20 cellular contexts compared by ENCODE assay signal in the genomic region with DNA sequence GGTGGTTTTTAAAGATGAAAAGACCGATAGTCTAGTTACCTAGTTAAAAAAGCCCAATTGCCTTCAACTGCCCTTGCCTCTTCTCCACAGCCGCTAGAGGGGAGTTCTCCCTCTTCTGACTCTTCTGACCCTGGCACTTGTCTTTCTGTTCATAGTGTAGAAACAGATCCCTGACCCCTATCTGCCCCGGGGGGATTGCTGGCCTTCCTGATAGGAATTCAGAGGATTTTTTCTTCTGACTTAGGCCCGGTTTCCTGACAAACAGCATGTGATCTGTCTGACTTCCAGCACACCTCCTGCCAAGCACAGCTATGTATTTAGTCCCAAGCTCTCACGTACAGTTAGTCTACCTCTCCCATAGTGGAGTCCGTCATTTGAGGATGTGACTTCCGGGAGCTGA. TPM values are rescaled to one million over a fixed set of nuclear protein-coding genes. Genes with fewer than 3 reads are reported as not detected.
DNase-seq lines count a peak whose midpoint lies in the region; ATAC-seq, FAIRE-seq and TF ChIP-seq lines count a peak whose summit lies in the region.
"Had no signal": no experiment of that assay in that cellular context is flagged by ENCODE, and none has a peak within 500 bp of the region (broad histone marks: within the 10 kb centered on the region; RNA-seq: fewer than 3 reads in every experiment).

No MANE protein-coding gene starts in this region.

- no peak overlapping the region for H3K4me3 Mint-ChIP-seq in stimulated activated effector memory CD8-positive, alpha-beta T cell treated with anti-CD3 and anti-CD28 coated beads, Interleukin-12 subunit alpha, Interleukin-12 subunit beta, amount 100 ng/mL, for 72 hours
- no peak overlapping the region for H3K4me3 Mint-ChIP-seq in glutamatergic neuron (ENCODE audit: unreplicated experiment)
- H3K4me3 Mint-ChIP-seq: activated CD4-positive, alpha-beta T cell treated with anti-CD3 and anti-CD28 coated beads, Interleukin-2, amount 10 ng/mL, durations not matched to agents 24 days and 14 days; activated naive CD8-positive, alpha-beta T cell treated with anti-CD3 and anti-CD28 coated beads for 36 hours; central memory CD8-positive, alpha-beta T cell had no signal

- intact Hi-C loops in IMR-90 (cut with micrococcal nuclease) = no loop called here
- intact Hi-C loops in K562 (cut with micrococcal nuclease) = no loop called here

- POLR2A ChIA-PET in IMR-90 (lab: Charles Lee; ENCODE audit: unreplicated experiment) = interaction anchor here (0.5 to 0.6 kb wide), 2 partner anchors 8 to 47 kb away, joined by 3 to 4 read pairs; no protein-coding TSS in a partner anchor
- POLR2A ChIA-PET in K562 (lab: Yijun Ruan, JAX) = interaction anchor here (0.6 to 1.8 kb wide), 3 partner anchors 11 to 255 kb away, joined by 3 to 7 read pairs (median 6); no protein-coding TSS in a partner anchor

- DNase-seq in IMR-90 = no peak
- DNase-seq in K562 (ENCODE audit: extremely low read depth in 1 of 4, low spot score in 3 of 4) = no peak
- DNase-seq in lung microvascular endothelial cell (ENCODE audit: low read depth in 2 of 2) = peak; percentile 63 to 88
- no peak for DNase-seq in stimulated activated effector memory CD8-positive, alpha-beta T cell treated with anti-CD3 and anti-CD28 coated beads, Interleukin-12 subunit alpha, Interleukin-12 subunit beta, amount 100 ng/mL, for 72 hours (ENCODE audit: low spot score in 2 of 2)
- no peak for DNase-seq in cortex of kidney (lab: John Stamatoyannopoulos, UW)
- DNase-seq in stimulated activated CD4-positive, alpha-beta T cell treated with anti-CD3 and anti-CD28 coated beads, Interleukin-1b, Interleukin-23, amount 100 ng/mL, for 48 hours = no peak
- DNase-seq in glutamatergic neuron = no peak
- DNase-seq: activated CD4-positive, alpha-beta T cell treated with anti-CD3 and anti-CD28 coated beads, Interleukin-2, amount 10 ng/mL, durations not matched to agents 24 days and 14 days; activated naive CD8-positive, alpha-beta T cell treated with anti-CD3 and anti-CD28 coated beads for 36 hours; activated T-cell treated with anti-CD3 and anti-CD28 coated beads for 4 hours; C1 segment of cervical spinal cord; DMS53; NCI-H69; PC-9; stimulated activated CD4-positive, alpha-beta T cell treated with anti-CD3 and anti-CD28 coated beads, Interleukin-4, amount 100 ng/mL, for 24 hours; transverse colon had no signal

- no peak for TF ChIP-seq EP300 in K562 (IDR thresholded peaks at IDR 0.05; ENCODE audit: low read length)

- FAIRE-seq in K562 (lab: Jason Lieb, UNC) = no peak

- no peak overlapping the region for H4K91ac ChIP-seq in IMR-90 (ENCODE audit: insufficient read depth, low read depth, low read length)

- in situ Hi-C loops in IMR-90 (cut with MboI; ENCODE audit: low sequenced_read_pairs) = no loop called here
- in situ Hi-C loops in K562 (cut with MboI) = no loop called here

- dilution Hi-C loops in IMR-90 (cut with HindIII; ENCODE audit: low sequenced_read_pairs, unreplicated experiment) = no loop called here

- no peak for TF ChIP-seq CTCF in IMR-90 (conservative IDR thresholded peaks at IDR 0.05; ENCODE audit: low read depth, low read length)
- no peak for TF ChIP-seq CTCF in K562 (IDR thresholded peaks at IDR 0.05 in 2 of 3, conservative IDR thresholded peaks at IDR 0.05 in 1 of 3; ENCODE audit: insufficient read depth in 2 of 3, low read depth in 1 of 3, low read length in 3 of 3)
- TF ChIP-seq CTCF in glutamatergic neuron (IDR thresholded peaks at IDR 0.05; ENCODE audit: partially characterized antibody, unreplicated experiment) = no peak

- BruUV-seq in IMR-90 (replicated peaks; lab: Mats Ljungman, UMichigan) (no TSS peak), K562 (replicated peaks; lab: Mats Ljungman, UMichigan) (no TSS peak)

- H3K79me2 ChIP-seq in K562 (ENCODE audit: control insufficient read depth, insufficient read depth, low read length) = peaks cover 9% of the 10 kb centered on the region

- H3K4me1 Mint-ChIP-seq in stimulated activated effector memory CD8-positive, alpha-beta T cell treated with anti-CD3 and anti-CD28 coated beads, Interleukin-12 subunit alpha, Interleukin-12 subunit beta, amount 100 ng/mL, for 72 hours = peaks cover 7% of the 10 kb centered on the region
- H3K4me1 Mint-ChIP-seq in glutamatergic neuron (ENCODE audit: low read depth, unreplicated experiment) = peaks cover 3% of the 10 kb centered on the region

- H3K36me3 ChIP-seq in IMR-90 (ENCODE audit: control insufficient read depth, insufficient read depth, low read length) (no peaks in the 10 kb centered on the region; the same call in 1 of the 2 replicates), K562 (ENCODE audit: control insufficient read depth, insufficient read depth, low read length) (no peaks in the 10 kb centered on the region)
- H3K36me3 ChIP-seq: transverse colon had no signal

- H3K4me3 ChIP-seq in IMR-90 (ENCODE audit: insufficient read depth, low read depth, low read length) (no peak overlapping the region), K562 (no peak overlapping the region)
- H3K4me3 ChIP-seq: gastroesophageal sphincter, PC-9, transverse colon had no signal

- TF ChIP-seq POLR2A in IMR-90 (IDR thresholded peaks at IDR 0.05; ENCODE audit: low read depth, low read length) (no peak), K562 (conservative IDR thresholded peaks at IDR 0.05) (no peak)

- H3K4me2 ChIP-seq in IMR-90 (ENCODE audit: low read depth, low read length) (no peak overlapping the region), K562 (ENCODE audit: insufficient read depth, low read length) (no peak overlapping the region)
- H3K4me2 ChIP-seq: PC-9 had no signal

- H2AK5ac ChIP-seq in IMR-90 (ENCODE audit: low read depth, low read length) = no peak overlapping the region

- no peak overlapping the region for H2BK15ac ChIP-seq in IMR-90 (ENCODE audit: low read depth, low read length)

- no peak overlapping the region for H3K4ac ChIP-seq in IMR-90 (ENCODE audit: low read depth, low read length)

- H2BK5ac ChIP-seq in IMR-90 (ENCODE audit: low read depth, low read length, poor library complexity, severe bottlenecking) = no peak overlapping the region

- H2BK120ac ChIP-seq in IMR-90 (ENCODE audit: low read depth, low read length) = no peak overlapping the region

- H2AK9ac ChIP-seq in IMR-90 (replicated peaks; ENCODE audit: low read depth, low read length, poor library complexity) = no peak overlapping the region

- H3K27me3 Mint-ChIP-seq in glutamatergic neuron (ENCODE audit: unreplicated experiment) = peaks cover 1% of the 10 kb centered on the region
- H3K27me3 Mint-ChIP-seq: activated CD4-positive, alpha-beta T cell treated with anti-CD3 and anti-CD28 coated beads, Interleukin-2, amount 10 ng/mL, durations not matched to agents 24 days and 14 days; activated naive CD8-positive, alpha-beta T cell treated with anti-CD3 and anti-CD28 coated beads for 36 hours; central memory CD8-positive, alpha-beta T cell had no signal

- WGBS in IMR-90 (ENCODE audit: extremely low coverage in 2 of 2, insufficient read length in 1 of 2), 2 experiments = 88% methylated on average over 3 of the region's 7 CpGs; no CpG with 5 or more reads in 1 of the 2 experiments
- 44% methylated on average over 7 of the region's 7 CpGs for WGBS in K562 (ENCODE audit: insufficient coverage, low coverage, missing lambda C conversion rate)

- no peak overlapping the region for H2BK20ac ChIP-seq in IMR-90 (ENCODE audit: low read depth, low read length)

- H3K27me3 ChIP-seq in IMR-90 (ENCODE audit: control insufficient read depth, insufficient read depth, low read length) = no peaks in the 10 kb centered on the region
- H3K27me3 ChIP-seq in K562 (ENCODE audit: control insufficient read depth in 2 of 2, insufficient read depth in 2 of 2, low read length in 2 of 2) = no peaks in the 10 kb centered on the region
- H3K27me3 ChIP-seq: gastroesophageal sphincter, transverse colon had no signal

- no peak overlapping the region for H4K5ac ChIP-seq in IMR-90 (ENCODE audit: low read depth, low read length)

- no peak for TF ChIP-seq RAD21 in IMR-90 (IDR thresholded peaks at IDR 0.05; ENCODE audit: low read length)
- no peak for TF ChIP-seq RAD21 in K562 (CRISPR knock-in tag; conservative IDR thresholded peaks at IDR 0.05 in 1 of 2, IDR thresholded peaks at IDR 0.05 in 1 of 2)

- H3K56ac ChIP-seq in IMR-90 (ENCODE audit: extremely low read depth, insufficient read depth, low read length) = no peak overlapping the region

- H3K9ac ChIP-seq in IMR-90 (ENCODE audit: low read depth, low read length) (no peak overlapping the region), K562 (ENCODE audit: insufficient read depth in 1 of 2, low read depth in 2 of 2, low read length in 2 of 2) (no peak overlapping the region)

- CTCF ChIA-PET in IMR-90 (lab: Yijun Ruan, JAX) (no interaction called here), K562 (lab: Yijun Ruan, JAX; ENCODE audit: low intra/inter-chr PET ratio) (no interaction called here)

- H4K8ac ChIP-seq in IMR-90 (ENCODE audit: low read depth in 2 of 2, low read length in 2 of 2) = no peak overlapping the region

- H3K9me3 ChIP-seq in IMR-90 (ENCODE audit: control insufficient read depth, insufficient read depth, low read length) (peaks cover 2% of the 10 kb centered on the region), K562 (replicated peaks; ENCODE audit: control insufficient read depth, insufficient read depth, low read depth, low read length) (no peaks in the 10 kb centered on the region; the same call in 1 of the 2 replicates)
- H3K9me3 ChIP-seq: transverse colon had no signal

- peaks cover 3 to 7% of the 10 kb centered on the region in 2 experiments; a peak in 2 of 4 replicates for H3K79me1 ChIP-seq in IMR-90 (ENCODE audit: low read depth in 1 of 2, low read length in 2 of 2)

- peak overlapping the region; percentile 33 for H3K27ac Mint-ChIP-seq in stimulated activated effector memory CD8-positive, alpha-beta T cell treated with anti-CD3 and anti-CD28 coated beads, Interleukin-12 subunit alpha, Interleukin-12 subunit beta, amount 100 ng/mL, for 72 hours
- H3K27ac Mint-ChIP-seq in glutamatergic neuron (ENCODE audit: unreplicated experiment) = no peak overlapping the region
- H3K27ac Mint-ChIP-seq: activated CD4-positive, alpha-beta T cell treated with anti-CD3 and anti-CD28 coated beads, Interleukin-2, amount 10 ng/mL, durations not matched to agents 24 days and 14 days; activated naive CD8-positive, alpha-beta T cell treated with anti-CD3 and anti-CD28 coated beads for 36 hours had no signal

- ATAC-seq in IMR-90 (ENCODE audit: low read depth) (no peak), K562 (0 out of 3 replicates have a peak, but pooled peaks have one; percentile 11), HG03432 (IDR thresholded peaks at IDR 0.05; ENCODE audit: unreplicated experiment) (no peak)
- no peak for ATAC-seq in stimulated activated effector memory CD8-positive, alpha-beta T cell treated with anti-CD3 and anti-CD28 coated beads, Interleukin-12 subunit alpha, Interleukin-12 subunit beta, amount 100 ng/mL, for 72 hours
- ATAC-seq: gastroesophageal sphincter had no signal

- H2AFZ ChIP-seq in IMR-90 (replicated peaks; ENCODE audit: low read length, poor library complexity) = peak overlapping the region; percentile 8
- H2AFZ ChIP-seq in K562 (ENCODE audit: low read depth, low read length) = no peak overlapping the region
- H2AFZ ChIP-seq: PC-9 had no signal

- no peaks in the 10 kb centered on the region for H3K9me1 ChIP-seq in IMR-90 (ENCODE audit: insufficient read depth, low read length)
- no peaks in the 10 kb centered on the region for H3K9me1 ChIP-seq in K562 (ENCODE audit: control insufficient read depth, insufficient read depth, low read length)

- H3K18ac ChIP-seq in IMR-90 (ENCODE audit: low read depth, low read length) = no peak overlapping the region

- no peak overlapping the region for H3K14ac ChIP-seq in IMR-90 (replicated peaks; ENCODE audit: low read depth, low read length)

- H3K36me3 Mint-ChIP-seq in stimulated activated effector memory CD8-positive, alpha-beta T cell treated with anti-CD3 and anti-CD28 coated beads, Interleukin-12 subunit alpha, Interleukin-12 subunit beta, amount 100 ng/mL, for 72 hours = peaks cover 6% of the 10 kb centered on the region
- H3K36me3 Mint-ChIP-seq in glutamatergic neuron (ENCODE audit: unreplicated experiment) = peaks cover 8% of the 10 kb centered on the region

- H3K4me1 ChIP-seq in IMR-90 (ENCODE audit: control insufficient read depth, insufficient read depth, low read length) = peaks cover 5% of the 10 kb centered on the region; the same call in 1 of the 2 replicates
- peaks cover 4 to 6% of the 10 kb centered on the region in 2 experiments; a peak in 3 of 5 replicates for H3K4me1 ChIP-seq in K562 (replicated peaks in 1 of 2; ENCODE audit: control insufficient read depth in 2 of 2, insufficient read depth in 2 of 2, low read length in 2 of 2)

- H4K20me1 ChIP-seq in IMR-90 (ENCODE audit: insufficient read depth, low read length) (no peaks in the 10 kb centered on the region), K562 (replicated peaks; ENCODE audit: control insufficient read depth, insufficient read depth, low read length) (no peaks in the 10 kb centered on the region)

- H3K23ac ChIP-seq in IMR-90 (ENCODE audit: low read depth, low read length) = no peak overlapping the region

- H3K9me3 Mint-ChIP-seq in stimulated activated effector memory CD8-positive, alpha-beta T cell treated with anti-CD3 and anti-CD28 coated beads, Interleukin-12 subunit alpha, Interleukin-12 subunit beta, amount 100 ng/mL, for 72 hours = peaks cover 4% of the 10 kb centered on the region
- H3K9me3 Mint-ChIP-seq in glutamatergic neuron (ENCODE audit: unreplicated experiment) = peaks cover 7% of the 10 kb centered on the region
- H3K9me3 Mint-ChIP-seq: activated CD4-positive, alpha-beta T cell treated with anti-CD3 and anti-CD28 coated beads, Interleukin-2, amount 10 ng/mL, durations not matched to agents 24 days and 14 days; central memory CD8-positive, alpha-beta T cell had no signal

- H3K27ac ChIP-seq in IMR-90 (ENCODE audit: insufficient read depth, low read length) (no peak overlapping the region), K562 (ENCODE audit: extremely low read depth, low read depth, low read length) (no peak overlapping the region)
- H3K27ac ChIP-seq: gastroesophageal sphincter, PC-9, transverse colon had no signal

RNA-seq across cellular contexts. Expression of a gene that starts 5.0 kb away (rescaled TPM):
- 2.7 and 2.8 TPM in 2 replicates for total RNA-seq in IMR-90 (2012; rRNA removed)
- polyA plus RNA-seq in IMR-90 (2012; rRNA removed) = 3.7 and 4.9 TPM in 2 replicates
- 3.1 and 3.8 TPM in 2 replicates for polyA plus RNA-seq in IMR-90 (2012; cell fraction: cytosol; rRNA removed)
- 3.9 and 7.1 TPM in 2 replicates for polyA plus RNA-seq in IMR-90 (2012; cell fraction: nucleus; rRNA removed; ENCODE audit: low replicate concordance)
- 35.2 and 43.1 TPM in 2 replicates for total RNA-seq in K562 (2011; cell fraction: chromatin; rRNA removed; ENCODE audit: low replicate concordance)
- 25.1 and 26.3 TPM in 2 replicates for total RNA-seq in K562 (2011; cell fraction: nucleolus; rRNA removed)
- 33.6 and 48.1 TPM in 2 replicates for total RNA-seq in K562 (2011; cell fraction: nucleoplasm; rRNA removed)
- total RNA-seq in K562 (2014; rRNA removed) = 9.1 and 11.5 TPM in 2 replicates
- total RNA-seq in K562 (2014; rRNA removed; fragmentation: Illumina TruSeq; extraction: Trizol) = 10.0 and 10.8 TPM in 2 replicates
- 7.1 and 8.6 TPM in 2 replicates for total RNA-seq in K562 (2015; rRNA removed; fragmentation: Illumina TruSeq; extraction: Trizol)
- 14.8 and 17.3 TPM in 2 replicates for total RNA-seq in K562 (2021)
- polyA plus RNA-seq in K562 (2011; rRNA removed) = 19.3 and 19.4 TPM in 2 replicates
- 10.1 and 20.0 TPM in 2 replicates for polyA plus RNA-seq in K562 (2011; cell fraction: cytosol; rRNA removed)
- polyA plus RNA-seq in K562 (2011; cell fraction: nucleus; rRNA removed) = 10.2 and 12.8 TPM in 2 replicates
- polyA plus RNA-seq in K562 (2012) = 7.4 and 20.0 TPM in 2 replicates
- 19.4 and 19.6 TPM in 2 replicates for polyA plus RNA-seq in K562 (2014; fragmentation: Illumina TruSeq; extraction: Trizol)
- 1 to 10 TPM; 2.6 to 2.7 TPM for polyA plus RNA-seq in K562 (2014; fragmentation: Nextera tagmentation; extraction: Ambion mirVana)
- polyA plus RNA-seq in K562 (2014; rRNA removed) = 8.4 and 10.5 TPM in 2 replicates
- polyA minus RNA-seq in K562 (2011; rRNA and poly(A)+ RNA removed) = 19.3 and 23.1 TPM in 2 replicates
- 7.8 and 12.3 TPM in 2 replicates for polyA minus RNA-seq in K562 (2011; cell fraction: cytosol; rRNA and poly(A)+ RNA removed)
- polyA minus RNA-seq in K562 (2011; cell fraction: nucleus; rRNA and poly(A)+ RNA removed) = 4.7 and 6.6 TPM in 2 replicates
- total RNA-seq in lung microvascular endothelial cell = 3.5 and 4.8 TPM in 2 replicates
- total RNA-seq in glutamatergic neuron (ENCODE audit: unreplicated experiment) = 12.2 TPM

RNA-seq across cellular contexts. Expression of a gene that starts 18.5 kb away (rescaled TPM):
- total RNA-seq in IMR-90 (2012; rRNA removed) = 52.0 and 80.3 TPM in 2 replicates
- 64.2 and 70.9 TPM in 2 replicates for polyA plus RNA-seq in IMR-90 (2012; rRNA removed)
- polyA plus RNA-seq in IMR-90 (2012; cell fraction: cytosol; rRNA removed) = 50.4 and 105 TPM in 2 replicates
- 11.9 and 40.1 TPM in 2 replicates for polyA plus RNA-seq in IMR-90 (2012; cell fraction: nucleus; rRNA removed; ENCODE audit: low replicate concordance)
- total RNA-seq in K562 (2011; cell fraction: chromatin; rRNA removed; ENCODE audit: low replicate concordance) = 17.1 and 17.3 TPM in 2 replicates
- total RNA-seq in K562 (2011; cell fraction: nucleolus; rRNA removed) = 25.5 and 28.2 TPM in 2 replicates
- 26.2 and 31.3 TPM in 2 replicates for total RNA-seq in K562 (2011; cell fraction: nucleoplasm; rRNA removed)
- total RNA-seq in K562 (2014; rRNA removed) = 153 and 194 TPM in 2 replicates
- 136 and 150 TPM in 2 replicates for total RNA-seq in K562 (2014; rRNA removed; fragmentation: Illumina TruSeq; extraction: Trizol)
- 151 and 163 TPM in 2 replicates for total RNA-seq in K562 (2015; rRNA removed; fragmentation: Illumina TruSeq; extraction: Trizol)
- 88.4 and 89.9 TPM in 2 replicates for total RNA-seq in K562 (2021)
- polyA plus RNA-seq in K562 (2011; rRNA removed) = 132 and 162 TPM in 2 replicates
- 52.4 and 86.8 TPM in 2 replicates for polyA plus RNA-seq in K562 (2011; cell fraction: cytosol; rRNA removed)
- 28.2 and 43.9 TPM in 2 replicates for polyA plus RNA-seq in K562 (2011; cell fraction: nucleus; rRNA removed)
- 129 and 131 TPM in 2 replicates for polyA plus RNA-seq in K562 (2012)
- 168 and 193 TPM in 2 replicates for polyA plus RNA-seq in K562 (2014; fragmentation: Illumina TruSeq; extraction: Trizol)
- 100 to 1,000 TPM; 396 to 492 TPM for polyA plus RNA-seq in K562 (2014; fragmentation: Nextera tagmentation; extraction: Ambion mirVana)
- 178 and 199 TPM in 2 replicates for polyA plus RNA-seq in K562 (2014; rRNA removed)
- polyA minus RNA-seq in K562 (2011; rRNA and poly(A)+ RNA removed) = 50.7 and 52.0 TPM in 2 replicates
- polyA minus RNA-seq in K562 (2011; cell fraction: cytosol; rRNA and poly(A)+ RNA removed) = 24.8 and 31.6 TPM in 2 replicates
- polyA minus RNA-seq in K562 (2011; cell fraction: nucleus; rRNA and poly(A)+ RNA removed) = 15.2 and 23.8 TPM in 2 replicates
- 85.9 and 119 TPM in 2 replicates for total RNA-seq in lung microvascular endothelial cell
- 156 TPM for total RNA-seq in glutamatergic neuron (ENCODE audit: unreplicated experiment)

RNA-seq across cellular contexts. Expression of a gene that starts 51.5 kb away (rescaled TPM):
- not detected in 2 replicates for total RNA-seq in IMR-90 (2012; rRNA removed)
- polyA plus RNA-seq in IMR-90 (2012; rRNA removed) = not detected in 2 replicates
- polyA plus RNA-seq in IMR-90 (2012; cell fraction: cytosol; rRNA removed) = not detected in 2 replicates
- not detected in 2 replicates for polyA plus RNA-seq in IMR-90 (2012; cell fraction: nucleus; rRNA removed; ENCODE audit: low replicate concordance)
- not detected in 2 replicates for total RNA-seq in K562 (2011; cell fraction: chromatin; rRNA removed; ENCODE audit: low replicate concordance)
- not detected in 2 replicates for total RNA-seq in K562 (2011; cell fraction: nucleolus; rRNA removed)
- not detected in 2 replicates for total RNA-seq in K562 (2011; cell fraction: nucleoplasm; rRNA removed)
- total RNA-seq in K562 (2014; rRNA removed) = not detected in 2 replicates
- total RNA-seq in K562 (2014; rRNA removed; fragmentation: Illumina TruSeq; extraction: Trizol) = not detected in 2 replicates
- total RNA-seq in K562 (2015; rRNA removed; fragmentation: Illumina TruSeq; extraction: Trizol) = not detected in 2 replicates
- not detected in 2 replicates for total RNA-seq in K562 (2021)
- polyA plus RNA-seq in K562 (2011; rRNA removed) = not detected in 2 replicates
- not detected in 2 replicates for polyA plus RNA-seq in K562 (2011; cell fraction: cytosol; rRNA removed)
- polyA plus RNA-seq in K562 (2011; cell fraction: nucleus; rRNA removed) = not detected in 2 replicates
- not detected in 2 replicates for polyA plus RNA-seq in K562 (2012)
- polyA plus RNA-seq in K562 (2014; fragmentation: Illumina TruSeq; extraction: Trizol) = not detected in 2 replicates
- polyA plus RNA-seq in K562 (2014; fragmentation: Nextera tagmentation; extraction: Ambion mirVana) = not detected
- not detected in 2 replicates for polyA plus RNA-seq in K562 (2014; rRNA removed)
- polyA minus RNA-seq in K562 (2011; rRNA and poly(A)+ RNA removed) = not detected in 2 replicates
- polyA minus RNA-seq in K562 (2011; cell fraction: cytosol; rRNA and poly(A)+ RNA removed) = not detected in 2 replicates
- not detected in 2 replicates for polyA minus RNA-seq in K562 (2011; cell fraction: nucleus; rRNA and poly(A)+ RNA removed)
- total RNA-seq in lung microvascular endothelial cell = not detected in 2 replicates
- not detected for total RNA-seq in glutamatergic neuron (ENCODE audit: unreplicated experiment)
- total RNA-seq: activated CD4-positive, alpha-beta T cell treated with anti-CD3 and anti-CD28 coated beads, Interleukin-2, amount 10 ng/mL, durations not matched to agents 24 days and 14 days; activated naive CD8-positive, alpha-beta T cell treated with anti-CD3 and anti-CD28 coated beads for 36 hours; gastroesophageal sphincter; mammary epithelial cell; PC-9; transverse colon had no signal
- polyA plus RNA-seq: mammary epithelial cell had no signal

Comparison
In these comparisons a context has a peak if more than half of its experiments do, and no peak if none do; other contexts are left out.
1. DNase-seq: peak in lung microvascular endothelial cell (2 of 2); none in IMR-90 (single experiment), K562 (0 of 4), stimulated activated effector memory CD8-positive, alpha-beta T cell treated with anti-CD3 and anti-CD28 coated beads, Interleukin-12 subunit alpha, Interleukin-12 subunit beta, amount 100 ng/mL, for 72 hours (0 of 2), cortex of kidney (single experiment), stimulated activated CD4-positive, alpha-beta T cell treated with anti-CD3 and anti-CD28 coated beads, Interleukin-1b, Interleukin-23, amount 100 ng/mL, for 48 hours (single experiment) and glutamatergic neuron (single experiment).